8 cellular contexts compared by ENCODE assay signal in genomic region chr9:104993291-104993963, GRCh38.
DNase-seq lines count a peak whose midpoint lies in the region; ATAC-seq, FAIRE-seq and TF ChIP-seq lines count a peak whose summit lies in the region.

No MANE protein-coding gene starts in this region.

- H2BK15ac ChIP-seq in H1 (ENCODE audit: low read length): no peak overlapping the region

- peak overlapping the region; percentile 44; the same call in 1 of the 2 replicates for H2BK20ac ChIP-seq in H1 (ENCODE audit: low read length)

- FAIRE-seq in H1 (lab: Jason Lieb, UNC): peak; percentile 94

- H3K9ac ChIP-seq in H1 (replicated peaks in 1 of 4; ENCODE audit: extremely low read depth in 1 of 4, low read depth in 3 of 4, low read length in 3 of 4): peak overlapping the region in 3 of 4 experiments; percentile 66 to 82 (median 80); a peak in 6 of 7 replicates

- peak; percentile 85 for ATAC-seq in thoracic aorta (ENCODE audit: insufficient number of reproducible peaks, low FRiP score, low read depth)

- peaks cover 23 to 35% (median 27%) of the 10 kb centered on the region in 4 experiments for H3K4me1 ChIP-seq in H1 (replicated peaks in 1 of 4; ENCODE audit: control insufficient read depth in 3 of 4, insufficient read depth in 4 of 4, low read length in 3 of 4)
- H3K4me1 ChIP-seq in thoracic aorta (ENCODE audit: control insufficient read depth in 1 of 2, low read depth in 2 of 2): peaks cover 26 to 34% of the 10 kb centered on the region in 2 donors

- CTCF ChIA-PET in H1 (lab: Charles Lee; ENCODE audit: partially characterized antibody): interaction anchor here (0.8 to 2.4 kb wide), 9 partner anchors 9 to 155 kb away, joined by 3 to 12 read pairs (median 3); partner anchors contain the start of gene ABCA1

- H3K4ac ChIP-seq in H1 (replicated peaks; ENCODE audit: insufficient read length, low read depth, low read length): no peak overlapping the region

- POLR2A ChIA-PET in H1 (lab: Charles Lee; ENCODE audit: partially characterized antibody): interaction anchor here (0.7 to 5.3 kb wide), 21 partner anchors 8 to 900 kb away, joined by 3 to 51 read pairs (median 4); partner anchors contain the start of genes ABCA1 and SLC44A1

- peak in 1 of 2 experiments; percentile 82; a peak in 1 of 3 replicates for TF ChIP-seq POLR2A in H1 (IDR thresholded peaks at IDR 0.05; ENCODE audit: control extremely low read depth in 1 of 2, low read depth in 2 of 2, low read length in 2 of 2)

- 4% methylated on average over 9 of the region's 9 CpGs; no CpG with 5 or more reads in 1 of the 2 experiments for whole genome bisulfite sequencing in H1 (ENCODE audit: extremely low coverage in 1 of 2, insufficient coverage in 1 of 2, insufficient read length in 1 of 2, insufficient replicate concordance in 2 of 2, low coverage in 1 of 2, low lambda C conversion rate in 2 of 2, missing lambda C conversion rate in 1 of 2), 2 experiments

- peak overlapping the region; percentile 48 for H2BK120ac ChIP-seq in H1 (replicated peaks; ENCODE audit: low read depth, low read length)

- no peak; a peak in 3 of 4 replicates for TF ChIP-seq RAD21 in H1 (IDR thresholded peaks at IDR 0.05 in 1 of 2, conservative IDR thresholded peaks at IDR 0.05 in 1 of 2; ENCODE audit: low read depth in 2 of 2, low read length in 2 of 2)

- peak overlapping the region; percentile 97 for H2BK5ac ChIP-seq in H1 (ENCODE audit: low read depth, low read length)

- H3K4me3 ChIP-seq in H1 (ENCODE audit: extremely low read depth in 1 of 4, insufficient read depth in 2 of 4, low read depth in 3 of 4, low read length in 4 of 4) (peak overlapping the region; percentile 13 to 53 (median 24); a peak in 5 of 8 replicates), thoracic aorta (peak overlapping the region; percentile 4)

- peak overlapping the region; percentile 76 to 83 for H3K4me2 ChIP-seq in H1 (ENCODE audit: insufficient read depth in 1 of 2, low read depth in 2 of 2, low read length in 2 of 2)

- no peaks in the 10 kb centered on the region for H3K9me3 ChIP-seq in H1 (ENCODE audit: insufficient read depth in 2 of 2, low read depth in 1 of 2, low read length in 1 of 2)
- H3K9me3 ChIP-seq in thoracic aorta: no peaks in the 10 kb centered on the region

- H4K91ac ChIP-seq in H1 (replicated peaks; ENCODE audit: insufficient read length, low read length): peak overlapping the region; percentile 88

- peak overlapping the region; percentile 61; the same call in 1 of the 2 replicates for H2AK5ac ChIP-seq in H1 (ENCODE audit: low read depth, low read length)

- H2BK12ac ChIP-seq in H1 (ENCODE audit: low read depth, low read length): peak overlapping the region; percentile 96

- H3K79me1 ChIP-seq in H1 (ENCODE audit: low read depth, low read length): no peaks in the 10 kb centered on the region

- peak overlapping the region; percentile 53; the same call in 1 of the 2 replicates for H4K8ac ChIP-seq in H1 (ENCODE audit: extremely low read depth, insufficient read depth, low read length)

- H4K20me1 ChIP-seq in H1 (replicated peaks in 1 of 2; ENCODE audit: control insufficient read depth in 1 of 2, insufficient read depth in 2 of 2, low read length in 2 of 2): no peaks in the 10 kb centered on the region

- H3K23ac ChIP-seq in H1 (ENCODE audit: insufficient read length): no peak overlapping the region

- no peak overlapping the region for H3K56ac ChIP-seq in H1 (replicated peaks; ENCODE audit: insufficient read length, low read depth, low read length)

- H3K79me2 ChIP-seq in H1 (ENCODE audit: control insufficient read depth in 1 of 2, insufficient read depth in 2 of 2, low read length in 2 of 2): no peaks in the 10 kb centered on the region

- DNase-seq in AG08395 (ENCODE audit: low spot score) (peak; percentile 70), M059J (ENCODE audit: low read depth) (peak; percentile 77), H1 (ENCODE audit: low read depth in 1 of 2, low spot score in 2 of 2) (peak; percentile 80 to 93), lung microvascular endothelial cell (ENCODE audit: low read depth in 2 of 2) (peak; percentile 13 to 76), thoracic aorta (ENCODE audit: low spot score) (peak; percentile 61), NOMO-1 treated with dmso at 0.1 percent for 144 hours (lab: John Stamatoyannopoulos, UW; ENCODE audit: unreplicated experiment) (no peak), NCI-H2196 (lab: John Stamatoyannopoulos, UW; ENCODE audit: unreplicated experiment) (no peak), GM10266 (ENCODE audit: extremely low spot score) (no peak)

- peak overlapping the region; percentile 63 for H4K5ac ChIP-seq in H1 (ENCODE audit: insufficient read length, low read depth, low read length)

- peak overlapping the region; percentile 86 for H3K18ac ChIP-seq in H1 (ENCODE audit: extremely low read depth, low read length)

- no peak overlapping the region for H3K14ac ChIP-seq in H1 (ENCODE audit: insufficient read length)

- no peaks in the 10 kb centered on the region for H3K36me3 ChIP-seq in H1 (ENCODE audit: control insufficient read depth in 2 of 4, insufficient read depth in 4 of 4, low read length in 3 of 4)
- no peaks in the 10 kb centered on the region for H3K36me3 ChIP-seq in thoracic aorta

- TF ChIP-seq CTCF in H1 (IDR thresholded peaks at IDR 0.05; ENCODE audit: control extremely low read depth in 1 of 3, insufficient read depth in 1 of 3, low read depth in 1 of 3, low read length in 3 of 3) (no peak), thoracic aorta (IDR thresholded peaks at IDR 0.05) (no peak), GM10266 (IDR thresholded peaks at IDR 0.05; ENCODE audit: control insufficient read depth, insufficient read depth, low read depth, missing control alignments) (no peak)

- H2AFZ ChIP-seq in H1 (ENCODE audit: low read length): 0 out of 2 replicates have a peak overlapping the region, but pooled peaks have one; percentile 4

- H3K27ac ChIP-seq in H1 (ENCODE audit: low read depth, low read length) (peak overlapping the region; percentile 89), thoracic aorta (peak overlapping the region; percentile 73 to 98)

- peak in 1 of 2 experiments; percentile 83; a peak in 1 of 3 replicates for TF ChIP-seq EP300 in H1 (IDR thresholded peaks at IDR 0.05; ENCODE audit: borderline replicate concordance in 1 of 2, low read depth in 2 of 2, low read length in 2 of 2)

- H3K27me3 ChIP-seq in H1 (replicated peaks in 1 of 4; ENCODE audit: control insufficient read depth in 3 of 4, extremely low read depth in 1 of 4, insufficient read depth in 3 of 4, low read length in 3 of 4): peaks cover 3 to 18% (median 8%) of the 10 kb centered on the region in 4 experiments; a peak in 4 of 7 replicates
- no peaks in the 10 kb centered on the region for H3K27me3 ChIP-seq in thoracic aorta (replicated peaks; ENCODE audit: insufficient read depth)

- peaks cover 16% of the 10 kb centered on the region for H3K23me2 ChIP-seq in H1 (ENCODE audit: low read depth, low read length)

TF ChIP-seq in H1, 55 proteins besides CTCF, POLR2A, EP300 and RAD21 (continues in another document):
- TF ChIP-seq KDM1A (IDR thresholded peaks at IDR 0.05; ENCODE audit: borderline replicate concordance, low read length) (no peak), RBBP5 (IDR thresholded peaks at IDR 0.05; ENCODE audit: borderline replicate concordance, low read depth, low read length) (peak; percentile 99), CTBP2 (IDR thresholded peaks at IDR 0.05; ENCODE audit: borderline replicate concordance, insufficient read depth, insufficient read length, low read length) (peak; percentile 88), JUND (IDR thresholded peaks at IDR 0.05; ENCODE audit: low read length) (peak; percentile 95), ATF2 (IDR thresholded peaks at IDR 0.05; ENCODE audit: low read length) (peak; percentile 95), RFX5 (IDR thresholded peaks at IDR 0.05; ENCODE audit: borderline replicate concordance, low read depth, low read length) (no peak), POLR2AphosphoS5 (IDR thresholded peaks at IDR 0.05; ENCODE audit: low read depth, low read length) (peak; percentile 86), JUN (IDR thresholded peaks at IDR 0.05; ENCODE audit: low read depth, low read length) (peak; percentile 97), CHD1 (IDR thresholded peaks at IDR 0.05; ENCODE audit: low read depth, low read length) (no peak), CHD2 (IDR thresholded peaks at IDR 0.05; ENCODE audit: low read length) (peak; percentile 68; the same call in 1 of the 2 replicates), TCF12 (IDR thresholded peaks at IDR 0.05; ENCODE audit: low read depth, low read length) (no peak), SRF (IDR thresholded peaks at IDR 0.05; ENCODE audit: low read depth, low read length) (peak; percentile 52; the same call in 1 of the 2 replicates), SIN3A (conservative IDR thresholded peaks at IDR 0.05 in 1 of 2, IDR thresholded peaks at IDR 0.05 in 1 of 2; ENCODE audit: low read depth in 1 of 2, low read length in 2 of 2) (peak; percentile 94 to 97; a peak in 3 of 4 replicates), CBX5 (IDR thresholded peaks at IDR 0.05; ENCODE audit: low read depth, low read length) (no peak), SP2 (IDR thresholded peaks at IDR 0.05; ENCODE audit: low read length) (no peak), BRCA1 (IDR thresholded peaks at IDR 0.05; ENCODE audit: low read depth, low read length) (no peak), CREB1 (IDR thresholded peaks at IDR 0.05) (peak; percentile 60; the same call in 1 of the 2 replicates), TAF1 (IDR thresholded peaks at IDR 0.05; ENCODE audit: low read depth, low read length) (peak; percentile 55; the same call in 1 of the 2 replicates), ATF3 (IDR thresholded peaks at IDR 0.05; ENCODE audit: insufficient read depth, low read depth, low read length) (no peak), EZH2 (IDR thresholded peaks at IDR 0.05; ENCODE audit: low read depth, low read length, severe bottlenecking) (no peak), EGR1 (IDR thresholded peaks at IDR 0.05; ENCODE audit: borderline replicate concordance, low read depth, low read length) (no peak)

Comparison
In these comparisons a context has a peak if more than half of its experiments do, and no peak if none do; other contexts are left out.
1. DNase-seq: peak in AG08395 (single experiment), M059J (single experiment), H1 (2 of 2), lung microvascular endothelial cell (2 of 2) and thoracic aorta (single experiment); none in NOMO-1 treated with dmso at 0.1 percent for 144 hours (single experiment), NCI-H2196 (single experiment) and GM10266 (single experiment).